ENCODE assay signal across 1 cellular context in genomic region chr5:179873176-179873575, GRCh38.
TF ChIP-seq lines count a peak whose summit lies in the region.

No MANE protein-coding gene starts in this region.

TF ChIP-seq in IMR-90, 13 proteins besides CTCF, POLR2A, EP300 and RAD21:
- TF ChIP-seq USF2 (IDR thresholded peaks at IDR 0.05; ENCODE audit: low read depth, low read length) (no peak), BHLHE40 (IDR thresholded peaks at IDR 0.05; ENCODE audit: low read depth, low read length) (no peak), MAFK (IDR thresholded peaks at IDR 0.05; ENCODE audit: low read depth, low read length) (no peak), CHD1 (IDR thresholded peaks at IDR 0.05; ENCODE audit: low read depth, low read length) (no peak), RFX5 (IDR thresholded peaks at IDR 0.05; ENCODE audit: low read depth, low read length) (no peak), MXI1 (IDR thresholded peaks at IDR 0.05; ENCODE audit: borderline replicate concordance, low read depth, low read length) (no peak), RCOR1 (IDR thresholded peaks at IDR 0.05; ENCODE audit: insufficient replicate concordance, low read length) (no peak), FOS (IDR thresholded peaks at IDR 0.05; ENCODE audit: low read depth, low read length) (no peak), ELK1 (IDR thresholded peaks at IDR 0.05; ENCODE audit: borderline replicate concordance, low read depth, low read length) (no peak), CEBPB (IDR thresholded peaks at IDR 0.05; ENCODE audit: low read depth, low read length) (no peak)
